1 cellular context compared by ENCODE assay signal in the genomic region with DNA sequence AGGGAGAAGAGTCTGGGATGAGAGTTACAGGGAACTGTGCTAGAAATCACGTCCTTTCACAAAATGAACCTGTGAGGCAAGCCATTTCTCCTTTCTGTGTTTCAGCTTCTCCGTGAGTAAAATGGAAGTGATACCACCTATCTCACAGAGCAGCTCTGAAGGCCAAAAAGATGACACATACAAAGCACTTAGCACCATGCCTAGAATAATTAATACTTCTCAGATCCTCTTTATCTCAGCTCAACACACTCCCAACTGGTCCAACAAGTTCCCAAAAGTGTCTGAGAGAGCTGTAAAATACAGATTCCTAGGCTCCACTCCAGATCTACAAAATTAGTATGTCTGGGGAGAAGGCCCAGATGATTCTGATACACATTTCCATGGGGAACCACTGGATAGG.
TF ChIP-seq lines count a peak whose summit lies in the region.

No MANE protein-coding gene starts in this region.

TF ChIP-seq in GM12878, 131 proteins besides CTCF, POLR2A, EP300 and RAD21 (continued from another document):
- TF ChIP-seq, protein P1, sequence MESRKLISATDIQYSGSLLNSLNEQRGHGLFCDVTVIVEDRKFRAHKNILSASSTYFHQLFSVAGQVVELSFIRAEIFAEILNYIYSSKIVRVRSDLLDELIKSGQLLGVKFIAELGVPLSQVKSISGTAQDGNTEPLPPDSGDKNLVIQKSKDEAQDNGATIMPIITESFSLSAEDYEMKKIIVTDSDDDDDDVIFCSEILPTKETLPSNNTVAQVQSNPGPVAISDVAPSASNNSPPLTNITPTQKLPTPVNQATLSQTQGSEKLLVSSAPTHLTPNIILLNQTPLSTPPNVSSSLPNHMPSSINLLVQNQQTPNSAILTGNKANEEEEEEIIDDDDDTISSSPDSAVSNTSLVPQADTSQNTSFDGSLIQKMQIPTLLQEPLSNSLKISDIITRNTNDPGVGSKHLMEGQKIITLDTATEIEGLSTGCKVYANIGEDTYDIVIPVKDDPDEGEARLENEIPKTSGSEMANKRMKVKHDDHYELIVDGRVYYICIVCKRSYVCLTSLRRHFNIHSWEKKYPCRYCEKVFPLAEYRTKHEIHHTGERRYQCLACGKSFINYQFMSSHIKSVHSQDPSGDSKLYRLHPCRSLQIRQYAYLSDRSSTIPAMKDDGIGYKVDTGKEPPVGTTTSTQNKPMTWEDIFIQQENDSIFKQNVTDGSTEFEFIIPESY (IDR thresholded peaks at IDR 0.05), result no peak
- TF ChIP-seq TARDBP (IDR thresholded peaks at IDR 0.05; ENCODE audit: borderline replicate concordance), result no peak
- peak; percentile 84 for TF ChIP-seq MTA2 (IDR thresholded peaks at IDR 0.05; ENCODE audit: low read depth)
- TF ChIP-seq IKZF1 (conservative IDR thresholded peaks at IDR 0.05), result peak; percentile 62
- TF ChIP-seq, protein P2, sequence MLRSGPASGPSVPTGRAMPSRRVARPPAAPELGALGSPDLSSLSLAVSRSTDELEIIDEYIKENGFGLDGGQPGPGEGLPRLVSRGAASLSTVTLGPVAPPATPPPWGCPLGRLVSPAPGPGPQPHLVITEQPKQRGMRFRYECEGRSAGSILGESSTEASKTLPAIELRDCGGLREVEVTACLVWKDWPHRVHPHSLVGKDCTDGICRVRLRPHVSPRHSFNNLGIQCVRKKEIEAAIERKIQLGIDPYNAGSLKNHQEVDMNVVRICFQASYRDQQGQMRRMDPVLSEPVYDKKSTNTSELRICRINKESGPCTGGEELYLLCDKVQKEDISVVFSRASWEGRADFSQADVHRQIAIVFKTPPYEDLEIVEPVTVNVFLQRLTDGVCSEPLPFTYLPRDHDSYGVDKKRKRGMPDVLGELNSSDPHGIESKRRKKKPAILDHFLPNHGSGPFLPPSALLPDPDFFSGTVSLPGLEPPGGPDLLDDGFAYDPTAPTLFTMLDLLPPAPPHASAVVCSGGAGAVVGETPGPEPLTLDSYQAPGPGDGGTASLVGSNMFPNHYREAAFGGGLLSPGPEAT (IDR thresholded peaks at IDR 0.05; ENCODE audit: low read depth), result peak; percentile 39; the same call in 1 of the 2 replicates
- peak; percentile 67 for TF ChIP-seq ATF7 (IDR thresholded peaks at IDR 0.05; ENCODE audit: low read depth)
- peak; percentile 80; the same call in 1 of the 2 replicates for TF ChIP-seq BCL11A (IDR thresholded peaks at IDR 0.05; ENCODE audit: low read depth, low read length)
- 0 out of 2 replicates have a peak, but pooled peaks have one; percentile 20 for TF ChIP-seq YY1 (IDR thresholded peaks at IDR 0.05; ENCODE audit: low read depth, low read length)
- 0 out of 2 replicates have a peak, but pooled peaks have one; percentile 47 for TF ChIP-seq IRF4 (IDR thresholded peaks at IDR 0.05; ENCODE audit: low read depth, low read length)
- peak; percentile 19 to 62 for TF ChIP-seq IKZF2 (IDR thresholded peaks at IDR 0.05)
- no peak for TF ChIP-seq DPF2 (IDR thresholded peaks at IDR 0.05)
- TF ChIP-seq RFX5 (IDR thresholded peaks at IDR 0.05; ENCODE audit: low read depth, low read length), result no peak
- TF ChIP-seq, protein P3, sequence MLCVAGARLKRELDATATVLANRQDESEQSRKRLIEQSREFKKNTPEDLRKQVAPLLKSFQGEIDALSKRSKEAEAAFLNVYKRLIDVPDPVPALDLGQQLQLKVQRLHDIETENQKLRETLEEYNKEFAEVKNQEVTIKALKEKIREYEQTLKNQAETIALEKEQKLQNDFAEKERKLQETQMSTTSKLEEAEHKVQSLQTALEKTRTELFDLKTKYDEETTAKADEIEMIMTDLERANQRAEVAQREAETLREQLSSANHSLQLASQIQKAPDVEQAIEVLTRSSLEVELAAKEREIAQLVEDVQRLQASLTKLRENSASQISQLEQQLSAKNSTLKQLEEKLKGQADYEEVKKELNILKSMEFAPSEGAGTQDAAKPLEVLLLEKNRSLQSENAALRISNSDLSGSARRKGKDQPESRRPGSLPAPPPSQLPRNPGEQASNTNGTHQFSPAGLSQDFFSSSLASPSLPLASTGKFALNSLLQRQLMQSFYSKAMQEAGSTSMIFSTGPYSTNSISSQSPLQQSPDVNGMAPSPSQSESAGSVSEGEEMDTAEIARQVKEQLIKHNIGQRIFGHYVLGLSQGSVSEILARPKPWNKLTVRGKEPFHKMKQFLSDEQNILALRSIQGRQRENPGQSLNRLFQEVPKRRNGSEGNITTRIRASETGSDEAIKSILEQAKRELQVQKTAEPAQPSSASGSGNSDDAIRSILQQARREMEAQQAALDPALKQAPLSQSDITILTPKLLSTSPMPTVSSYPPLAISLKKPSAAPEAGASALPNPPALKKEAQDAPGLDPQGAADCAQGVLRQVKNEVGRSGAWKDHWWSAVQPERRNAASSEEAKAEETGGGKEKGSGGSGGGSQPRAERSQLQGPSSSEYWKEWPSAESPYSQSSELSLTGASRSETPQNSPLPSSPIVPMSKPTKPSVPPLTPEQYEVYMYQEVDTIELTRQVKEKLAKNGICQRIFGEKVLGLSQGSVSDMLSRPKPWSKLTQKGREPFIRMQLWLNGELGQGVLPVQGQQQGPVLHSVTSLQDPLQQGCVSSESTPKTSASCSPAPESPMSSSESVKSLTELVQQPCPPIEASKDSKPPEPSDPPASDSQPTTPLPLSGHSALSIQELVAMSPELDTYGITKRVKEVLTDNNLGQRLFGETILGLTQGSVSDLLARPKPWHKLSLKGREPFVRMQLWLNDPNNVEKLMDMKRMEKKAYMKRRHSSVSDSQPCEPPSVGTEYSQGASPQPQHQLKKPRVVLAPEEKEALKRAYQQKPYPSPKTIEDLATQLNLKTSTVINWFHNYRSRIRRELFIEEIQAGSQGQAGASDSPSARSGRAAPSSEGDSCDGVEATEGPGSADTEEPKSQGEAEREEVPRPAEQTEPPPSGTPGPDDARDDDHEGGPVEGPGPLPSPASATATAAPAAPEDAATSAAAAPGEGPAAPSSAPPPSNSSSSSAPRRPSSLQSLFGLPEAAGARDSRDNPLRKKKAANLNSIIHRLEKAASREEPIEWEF (IDR thresholded peaks at IDR 0.05; ENCODE audit: insufficient replicate concordance, low read depth, low read length), result no peak
- no peak for TF ChIP-seq SIX5 (IDR thresholded peaks at IDR 0.05; ENCODE audit: low read depth, low read length, severe bottlenecking)
- TF ChIP-seq, protein P4, sequence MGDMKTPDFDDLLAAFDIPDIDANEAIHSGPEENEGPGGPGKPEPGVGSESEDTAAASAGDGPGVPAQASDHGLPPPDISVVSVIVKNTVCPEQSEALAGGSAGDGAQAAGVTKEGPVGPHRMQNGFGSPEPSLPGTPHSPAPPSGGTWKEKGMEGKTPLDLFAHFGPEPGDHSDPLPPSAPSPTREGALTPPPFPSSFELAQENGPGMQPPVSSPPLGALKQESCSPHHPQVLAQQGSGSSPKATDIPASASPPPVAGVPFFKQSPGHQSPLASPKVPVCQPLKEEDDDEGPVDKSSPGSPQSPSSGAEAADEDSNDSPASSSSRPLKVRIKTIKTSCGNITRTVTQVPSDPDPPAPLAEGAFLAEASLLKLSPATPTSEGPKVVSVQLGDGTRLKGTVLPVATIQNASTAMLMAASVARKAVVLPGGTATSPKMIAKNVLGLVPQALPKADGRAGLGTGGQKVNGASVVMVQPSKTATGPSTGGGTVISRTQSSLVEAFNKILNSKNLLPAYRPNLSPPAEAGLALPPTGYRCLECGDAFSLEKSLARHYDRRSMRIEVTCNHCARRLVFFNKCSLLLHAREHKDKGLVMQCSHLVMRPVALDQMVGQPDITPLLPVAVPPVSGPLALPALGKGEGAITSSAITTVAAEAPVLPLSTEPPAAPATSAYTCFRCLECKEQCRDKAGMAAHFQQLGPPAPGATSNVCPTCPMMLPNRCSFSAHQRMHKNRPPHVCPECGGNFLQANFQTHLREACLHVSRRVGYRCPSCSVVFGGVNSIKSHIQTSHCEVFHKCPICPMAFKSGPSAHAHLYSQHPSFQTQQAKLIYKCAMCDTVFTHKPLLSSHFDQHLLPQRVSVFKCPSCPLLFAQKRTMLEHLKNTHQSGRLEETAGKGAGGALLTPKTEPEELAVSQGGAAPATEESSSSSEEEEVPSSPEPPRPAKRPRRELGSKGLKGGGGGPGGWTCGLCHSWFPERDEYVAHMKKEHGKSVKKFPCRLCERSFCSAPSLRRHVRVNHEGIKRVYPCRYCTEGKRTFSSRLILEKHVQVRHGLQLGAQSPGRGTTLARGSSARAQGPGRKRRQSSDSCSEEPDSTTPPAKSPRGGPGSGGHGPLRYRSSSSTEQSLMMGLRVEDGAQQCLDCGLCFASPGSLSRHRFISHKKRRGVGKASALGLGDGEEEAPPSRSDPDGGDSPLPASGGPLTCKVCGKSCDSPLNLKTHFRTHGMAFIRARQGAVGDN (IDR thresholded peaks at IDR 0.05), result no peak
- TF ChIP-seq, protein P5, sequence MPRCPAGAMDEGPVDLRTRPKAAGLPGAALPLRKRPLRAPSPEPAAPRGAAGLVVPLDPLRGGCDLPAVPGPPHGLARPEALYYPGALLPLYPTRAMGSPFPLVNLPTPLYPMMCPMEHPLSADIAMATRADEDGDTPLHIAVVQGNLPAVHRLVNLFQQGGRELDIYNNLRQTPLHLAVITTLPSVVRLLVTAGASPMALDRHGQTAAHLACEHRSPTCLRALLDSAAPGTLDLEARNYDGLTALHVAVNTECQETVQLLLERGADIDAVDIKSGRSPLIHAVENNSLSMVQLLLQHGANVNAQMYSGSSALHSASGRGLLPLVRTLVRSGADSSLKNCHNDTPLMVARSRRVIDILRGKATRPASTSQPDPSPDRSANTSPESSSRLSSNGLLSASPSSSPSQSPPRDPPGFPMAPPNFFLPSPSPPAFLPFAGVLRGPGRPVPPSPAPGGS (IDR thresholded peaks at IDR 0.05; ENCODE audit: borderline replicate concordance, insufficient read depth, low read depth, low read length, poor library complexity, severe bottlenecking), result no peak
- no peak for TF ChIP-seq RAD51 (IDR thresholded peaks at IDR 0.05)
- TF ChIP-seq ZNF207 (IDR thresholded peaks at IDR 0.05; ENCODE audit: borderline replicate concordance), result no peak
- no peak for TF ChIP-seq LARP7 (IDR thresholded peaks at IDR 0.05)
- no peak for TF ChIP-seq ZSCAN29 (IDR thresholded peaks at IDR 0.05)
- TF ChIP-seq, protein P6, sequence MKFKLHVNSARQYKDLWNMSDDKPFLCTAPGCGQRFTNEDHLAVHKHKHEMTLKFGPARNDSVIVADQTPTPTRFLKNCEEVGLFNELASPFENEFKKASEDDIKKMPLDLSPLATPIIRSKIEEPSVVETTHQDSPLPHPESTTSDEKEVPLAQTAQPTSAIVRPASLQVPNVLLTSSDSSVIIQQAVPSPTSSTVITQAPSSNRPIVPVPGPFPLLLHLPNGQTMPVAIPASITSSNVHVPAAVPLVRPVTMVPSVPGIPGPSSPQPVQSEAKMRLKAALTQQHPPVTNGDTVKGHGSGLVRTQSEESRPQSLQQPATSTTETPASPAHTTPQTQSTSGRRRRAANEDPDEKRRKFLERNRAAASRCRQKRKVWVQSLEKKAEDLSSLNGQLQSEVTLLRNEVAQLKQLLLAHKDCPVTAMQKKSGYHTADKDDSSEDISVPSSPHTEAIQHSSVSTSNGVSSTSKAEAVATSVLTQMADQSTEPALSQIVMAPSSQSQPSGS (IDR thresholded peaks at IDR 0.05; ENCODE audit: low read length), result 0 out of 2 replicates have a peak, but pooled peaks have one; percentile 33
- TF ChIP-seq ASH2L (IDR thresholded peaks at IDR 0.05; ENCODE audit: borderline replicate concordance, low read depth), result no peak
- no peak for TF ChIP-seq NBN (IDR thresholded peaks at IDR 0.05)
- TF ChIP-seq NFIC (IDR thresholded peaks at IDR 0.05; ENCODE audit: low read depth, low read length), result peak; percentile 20; the same call in 1 of the 2 replicates
TF ChIP-seq in GM12878: peak in this region for 11.
